8 cellular contexts compared by ENCODE assay signal in genomic region chr20:31869942-31870702, GRCh38. TPM values are rescaled to one million over a fixed set of nuclear protein-coding genes. Genes with fewer than 3 reads are reported as not detected.
A peak's percentile ranks its signal among the peaks of the same experiment; 100 is the strongest.
DNase-seq lines count a peak whose midpoint lies in the region; ATAC-seq and TF ChIP-seq lines count a peak whose summit lies in the region.

Gene DUSP15 (minus strand): TSS chr20:31870527. CDS start chr20:31870337, 190 bp downstream.
Gene TTLL9 (plus strand): TSS chr20:31870634. CDS start chr20:31871127, 493 bp downstream.

- CTCF ChIA-PET in AG04449 (lab: Yijun Ruan, JAX): interaction anchor here (1.1 to 3.3 kb wide), 3 partner anchors 15 to 17 kb away, joined by 6 to 18 read pairs (median 13); no protein-coding TSS in a partner anchor
- CTCF ChIA-PET in activated CD4-positive, alpha-beta memory T cell treated with anti-CD3 and anti-CD28 coated beads for 36 hours (lab: Charles Lee): interaction anchor here (0.8 to 1.1 kb wide), 3 partner anchors 17 to 24 kb away, joined by 3 to 6 read pairs (median 3); no protein-coding TSS in a partner anchor

- DNase-seq in AG04449 (ENCODE audit: low read depth, low spot score) (no peak), foreskin fibroblast (peak in 1 of 2 donors; percentile 29), nephron progenitor cell (peak; percentile 76)
- no peak for DNase-seq in activated CD4-positive, alpha-beta memory T cell treated with anti-CD3 and anti-CD28 coated beads for 36 hours

- intact Hi-C loops in activated CD4-positive, alpha-beta memory T cell treated with anti-CD3 and anti-CD28 coated beads for 36 hours (cut with micrococcal nuclease): loop anchor here (1.0 kb wide), 1 partner anchor 8 kb away; no protein-coding TSS in a partner anchor

- peaks cover 28% of the 10 kb centered on the region for H3K27me3 Mint-ChIP-seq in activated CD4-positive, alpha-beta memory T cell treated with anti-CD3 and anti-CD28 coated beads for 36 hours
- peaks cover 11% of the 10 kb centered on the region for H3K27me3 Mint-ChIP-seq in nephron progenitor cell (ENCODE audit: low read depth, poor library complexity)

- H3K36me3 Mint-ChIP-seq in activated CD4-positive, alpha-beta memory T cell treated with anti-CD3 and anti-CD28 coated beads for 36 hours: peaks cover 3% of the 10 kb centered on the region
- peaks cover 13% of the 10 kb centered on the region for H3K36me3 Mint-ChIP-seq in nephron progenitor cell (ENCODE audit: low read depth)

- TF ChIP-seq CTCF in AG04449 (IDR thresholded peaks at IDR 0.05; ENCODE audit: insufficient read depth, low read length, missing control alignments) (no peak), foreskin fibroblast (IDR thresholded peaks at IDR 0.05; ENCODE audit: low read depth, low read length) (no peak), nephron progenitor cell (IDR thresholded peaks at IDR 0.05) (no peak)

- peak within 1 kb of the TSS; percentile 27 for H3K4me3 ChIP-seq in AG04449 (ENCODE audit: low read depth, low read length)
- H3K4me3 ChIP-seq in foreskin fibroblast (ENCODE audit: low read depth in 1 of 2, low read length in 2 of 2): peak within 1 kb of the TSS; percentile 24 to 43

- POLR2A ChIA-PET in AG04449 (lab: Yijun Ruan, JAX): no interaction called here
- POLR2A ChIA-PET in activated CD4-positive, alpha-beta memory T cell treated with anti-CD3 and anti-CD28 coated beads for 36 hours (lab: Charles Lee): no interaction called here

- peaks cover 10% of the 10 kb centered on the region for H3K4me1 Mint-ChIP-seq in activated CD4-positive, alpha-beta memory T cell treated with anti-CD3 and anti-CD28 coated beads for 36 hours (ENCODE audit: low read depth)
- peaks cover 54% of the 10 kb centered on the region for H3K4me1 Mint-ChIP-seq in nephron progenitor cell

- peak within 1 kb of the TSS; percentile 76 for H3K4me3 Mint-ChIP-seq in activated CD4-positive, alpha-beta memory T cell treated with anti-CD3 and anti-CD28 coated beads for 36 hours
- H3K4me3 Mint-ChIP-seq in nephron progenitor cell: peak within 1 kb of the TSS; percentile 99

- H3K9me3 Mint-ChIP-seq in activated CD4-positive, alpha-beta memory T cell treated with anti-CD3 and anti-CD28 coated beads for 36 hours: no peaks in the 10 kb centered on the region
- H3K9me3 Mint-ChIP-seq in nephron progenitor cell: no peaks in the 10 kb centered on the region

- no peak within 1 kb of the TSS for H3K27ac Mint-ChIP-seq in activated CD4-positive, alpha-beta memory T cell treated with anti-CD3 and anti-CD28 coated beads for 36 hours
- peak within 1 kb of the TSS; percentile 61 for H3K27ac Mint-ChIP-seq in nephron progenitor cell

- peak; percentile 45 for ATAC-seq in GM18909 (IDR thresholded peaks at IDR 0.05; ENCODE audit: poor library complexity, unreplicated experiment)
- ATAC-seq in GM21619 (IDR thresholded peaks at IDR 0.05; ENCODE audit: unreplicated experiment): no peak
- ATAC-seq in HG02588 (IDR thresholded peaks at IDR 0.05; ENCODE audit: unreplicated experiment): no peak
- ATAC-seq in GM21786 (IDR thresholded peaks at IDR 0.05; ENCODE audit: unreplicated experiment): no peak

RNA-seq across cellular contexts. Expression of gene DUSP15, which starts in this region (rescaled TPM):
- total RNA-seq in activated CD4-positive, alpha-beta memory T cell treated with anti-CD3 and anti-CD28 coated beads for 36 hours: not detected

RNA-seq across cellular contexts. Expression of gene TTLL9, which starts in this region (rescaled TPM):
- not detected for total RNA-seq in activated CD4-positive, alpha-beta memory T cell treated with anti-CD3 and anti-CD28 coated beads for 36 hours
